In genomic region chr3:129628169-129628522, GRCh38 we compare ENCODE assay signal across 8 cellular contexts. TPM values are rescaled to one million over a fixed set of nuclear protein-coding genes. Genes with fewer than 3 reads are reported as not detected.
DNase-seq lines count a peak whose midpoint lies in the region; ATAC-seq and TF ChIP-seq lines count a peak whose summit lies in the region.

No MANE protein-coding gene starts in this region.

- ATAC-seq in activated T-cell treated with anti-CD3 and anti-CD28 coated beads, Interleukin-2, amount 50 U/mL, for 72 hours (replicated peaks in 1 of 2), result no peak

- H2BK12ac ChIP-seq in mesenchymal stem cell (ENCODE audit: low read length in 2 of 2), result no peak overlapping the region

- TF ChIP-seq POLR2A in transverse colon (IDR thresholded peaks at IDR 0.05), result no peak

- no peak for TF ChIP-seq EP300 in transverse colon (IDR thresholded peaks at IDR 0.05; ENCODE audit: low read depth)

- H3K23ac ChIP-seq in mesenchymal stem cell (ENCODE audit: low read length in 2 of 2), result no peak overlapping the region

- H3K36me3 ChIP-seq in mesenchymal stem cell (ENCODE audit: control insufficient read depth in 1 of 2, insufficient read depth in 2 of 2, low read depth in 1 of 2, low read length in 2 of 2) (no peaks in the 10 kb centered on the region), transverse colon (no peaks in the 10 kb centered on the region)

- no peak overlapping the region for H2BK120ac ChIP-seq in mesenchymal stem cell (ENCODE audit: low read depth, low read length)

- peak; percentile 28 for TF ChIP-seq CTCF in chondrocyte (IDR thresholded peaks at IDR 0.05)
- TF ChIP-seq CTCF in transverse colon (IDR thresholded peaks at IDR 0.05), result peak in 2 of 5 experiments; percentile 21 to 27

- H3K9ac ChIP-seq in mesenchymal stem cell (ENCODE audit: low read length), result peak overlapping the region; percentile 89

- H3K4me1 Mint-ChIP-seq in activated T-cell treated with anti-CD3 and anti-CD28 coated beads, Interleukin-2, amount 50 U/mL, for 72 hours (ENCODE audit: low read depth), result peaks cover 24% of the 10 kb centered on the region
- H3K4me1 Mint-ChIP-seq in chondrocyte (ENCODE audit: low read depth), result peaks cover 45% of the 10 kb centered on the region

- no peaks in the 10 kb centered on the region for H3K79me1 ChIP-seq in mesenchymal stem cell (replicated peaks; ENCODE audit: low read length, poor library complexity, severe bottlenecking)

- no peaks in the 10 kb centered on the region for H3K27me3 Mint-ChIP-seq in activated T-cell treated with anti-CD3 and anti-CD28 coated beads, Interleukin-2, amount 50 U/mL, for 72 hours (ENCODE audit: low read depth)
- no peaks in the 10 kb centered on the region for H3K27me3 Mint-ChIP-seq in chondrocyte (ENCODE audit: low read depth)

- no peaks in the 10 kb centered on the region for H3K9me3 Mint-ChIP-seq in activated T-cell treated with anti-CD3 and anti-CD28 coated beads, Interleukin-2, amount 50 U/mL, for 72 hours
- no peaks in the 10 kb centered on the region for H3K9me3 Mint-ChIP-seq in chondrocyte (ENCODE audit: low read depth)

- H2AK5ac ChIP-seq in mesenchymal stem cell (ENCODE audit: low read length, severe bottlenecking), result no peak overlapping the region

- peak overlapping the region in 1 of 2 experiments; percentile 72 for H3K4me3 ChIP-seq in mesenchymal stem cell (ENCODE audit: insufficient read depth in 1 of 2, low read depth in 1 of 2, low read length in 2 of 2)
- H3K4me3 ChIP-seq in transverse colon, result peak overlapping the region in 3 of 4 donors; percentile 68 to 77 (median 73)

- H2BK5ac ChIP-seq in mesenchymal stem cell (ENCODE audit: low read depth, low read length, poor library complexity, severe bottlenecking), result no peak overlapping the region

- in situ Hi-C loops in transverse colon (cut with MboI; ENCODE audit: low pct_ligation_motif_present in 1 of 4, low pct_unique_long_range_greater_than_20kb in 1 of 4, low sequenced_read_pairs in 3 of 4), result loop anchor here in 2 of 4 donors (25.0 kb wide), 2 partner anchors 141 to 309 kb away; no protein-coding TSS in a partner anchor

- intact Hi-C loops in transverse colon (cut with DNase I; ENCODE audit: low total_unique reads), result loop anchor here (10.0 kb wide), 1 partner anchor 307 kb away; no protein-coding TSS in a partner anchor

- 10% methylated on average over 6 of the region's 9 CpGs for WGBS in mesenchymal stem cell
- WGBS in transverse colon (ENCODE audit: low coverage in 1 of 2), 2 donors, result 20 to 24% methylated on average over 9 of the region's 9 CpGs

- no peak overlapping the region for H4K91ac ChIP-seq in mesenchymal stem cell (ENCODE audit: low read length)

- no peak for DNase-seq in activated T-cell treated with anti-CD3 and anti-CD28 coated beads, Interleukin-2, amount 50 U/mL, for 72 hours
- no peak for DNase-seq in activated T-cell treated with anti-CD3 and anti-CD28 coated beads, Interleukin-2, amount 50 U/mL, for 1 hour
- no peak for DNase-seq in chondrocyte (ENCODE audit: low spot score)
- no peak for DNase-seq in mesenchymal stem cell
- DNase-seq in transverse colon, result no peak
- DNase-seq in retina, result no peak
- no peak for DNase-seq in NCI-H2081 treated with DMSO at 0.1 percent for 48 hours (lab: John Stamatoyannopoulos, UW)
- DNase-seq in NCI-H526 treated with DMSO at 0.1 percent for 48 hours (lab: John Stamatoyannopoulos, UW), result no peak

- no peak overlapping the region for H3K14ac ChIP-seq in mesenchymal stem cell (ENCODE audit: low read length in 2 of 2)

- H3K36me3 Mint-ChIP-seq in activated T-cell treated with anti-CD3 and anti-CD28 coated beads, Interleukin-2, amount 50 U/mL, for 72 hours (ENCODE audit: insufficient read depth in 2 of 2), result no peaks in the 10 kb centered on the region
- H3K36me3 Mint-ChIP-seq in chondrocyte (ENCODE audit: low read depth), result no peaks in the 10 kb centered on the region

- no peak overlapping the region for H2BK15ac ChIP-seq in mesenchymal stem cell (ENCODE audit: low read depth, poor library complexity, severe bottlenecking)

- H3K4me2 ChIP-seq in mesenchymal stem cell (ENCODE audit: low read length, poor library complexity, severe bottlenecking), result peak overlapping the region; percentile 70

- H3K9me3 ChIP-seq in mesenchymal stem cell (ENCODE audit: control insufficient read depth, low read length) (no peaks in the 10 kb centered on the region), transverse colon (no peaks in the 10 kb centered on the region)

- peaks cover 35% of the 10 kb centered on the region for H3K4me1 ChIP-seq in mesenchymal stem cell (ENCODE audit: control insufficient read depth, insufficient read depth, low read depth, low read length)
- peaks cover 28 to 52% (median 40%) of the 10 kb centered on the region in 4 donors for H3K4me1 ChIP-seq in transverse colon

- H3K4me3 Mint-ChIP-seq in activated T-cell treated with anti-CD3 and anti-CD28 coated beads, Interleukin-2, amount 50 U/mL, for 72 hours, result peak overlapping the region; percentile 90 to 93
- H3K4me3 Mint-ChIP-seq in chondrocyte (ENCODE audit: unreplicated experiment), result peak overlapping the region; percentile 74

- peak overlapping the region; percentile 78 for H4K8ac ChIP-seq in mesenchymal stem cell (ENCODE audit: low read length)

- H3K27ac Mint-ChIP-seq in activated T-cell treated with anti-CD3 and anti-CD28 coated beads, Interleukin-2, amount 50 U/mL, for 72 hours, result no peak overlapping the region
- H3K27ac Mint-ChIP-seq in chondrocyte (ENCODE audit: unreplicated experiment), result peak overlapping the region; percentile 94

- H3K4ac ChIP-seq in mesenchymal stem cell (ENCODE audit: low read depth in 1 of 2, low read length in 2 of 2), result peak overlapping the region in 1 of 2 experiments; percentile 12

- H3K27ac ChIP-seq in mesenchymal stem cell (ENCODE audit: low read length, poor library complexity, severe bottlenecking), result peak overlapping the region; percentile 77
- peak overlapping the region; percentile 95 to 100 (median 99) for H3K27ac ChIP-seq in transverse colon

- H3K27me3 ChIP-seq in mesenchymal stem cell (ENCODE audit: control insufficient read depth in 1 of 2, insufficient read depth in 1 of 2, low read length in 2 of 2) (no peaks in the 10 kb centered on the region), transverse colon (no peaks in the 10 kb centered on the region)

- no peak overlapping the region for H2AFZ ChIP-seq in mesenchymal stem cell (ENCODE audit: low read depth, low read length)

- peak overlapping the region in 1 of 2 experiments; percentile 55 for H3K18ac ChIP-seq in mesenchymal stem cell (ENCODE audit: low read depth in 1 of 2, low read length in 2 of 2)

RNA-seq across cellular contexts. Expression of gene PLXND1, which starts 21.7 kb away (rescaled TPM):
- total RNA-seq in activated T-cell treated with anti-CD3 and anti-CD28 coated beads, Interleukin-2, amount 50 U/mL, for 72 hours, result 1 to 10 TPM; 4.1 to 4.2 TPM
- 267 to 284 TPM (median 270 TPM) in 3 replicates for total RNA-seq in chondrocyte
- polyA plus RNA-seq in mesenchymal stem cell (2013, experiment 1 of 2), result 288 TPM
- 288 TPM for polyA plus RNA-seq in mesenchymal stem cell (2013, experiment 2 of 2)
- total RNA-seq in transverse colon, result 10 to 100 TPM; 26.4 to 71.8 (median 35.8) TPM

Comparison
In these comparisons a context has a peak if more than half of its experiments do, and no peak if none do; other contexts are left out.
1. RNA of gene PLXND1, which starts 21.7 kb away (total RNA-seq): 267 to 284 TPM in chondrocyte and 26.4 to 71.8 TPM in transverse colon; 4.1 to 4.2 TPM in activated T-cell treated with anti-CD3 and anti-CD28 coated beads, Interleukin-2, amount 50 U/mL, for 72 hours; every median in the first group is over 4 times any median in the second.